In the genomic region with DNA sequence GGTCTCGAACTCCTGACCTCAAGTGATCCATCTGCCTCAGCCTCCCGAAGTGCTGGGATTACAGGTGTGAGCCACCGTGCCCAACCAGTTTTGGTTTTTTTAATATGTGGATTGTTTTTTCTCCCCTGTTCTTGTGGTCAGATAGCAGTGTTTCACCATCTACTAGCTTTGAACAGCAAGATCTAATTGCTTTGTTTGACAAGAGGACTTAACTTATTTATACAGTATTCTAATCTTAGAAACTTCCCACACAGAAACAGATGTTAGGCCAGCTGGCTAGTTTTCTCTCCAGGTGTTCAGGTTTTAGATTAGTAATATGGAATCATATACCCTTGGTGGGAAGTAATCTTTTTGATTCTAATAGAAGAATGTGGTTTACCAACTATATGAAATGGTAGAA, we compare ENCODE assay signal across 18 cellular contexts. TPM values are rescaled to one million over a fixed set of nuclear protein-coding genes. Genes with fewer than 3 reads are reported as not detected.
DNase-seq lines count a peak whose midpoint lies in the region; ATAC-seq, FAIRE-seq and TF ChIP-seq lines count a peak whose summit lies in the region.
"Had no signal": no experiment of that assay in that cellular context is flagged by ENCODE, and none has a peak within 500 bp of the region (broad histone marks: within the 10 kb centered on the region; RNA-seq: fewer than 3 reads in every experiment).

No MANE protein-coding gene starts in this region.

- DNase-seq in NCI-H510A treated with DMSO at 0.1 percent for 48 hours (lab: John Stamatoyannopoulos, UW) (peak; percentile 6), NCI-H510A (lab: John Stamatoyannopoulos, UW) (no peak), NCI-H524 treated with DMSO at 0.1 percent for 48 hours (lab: John Stamatoyannopoulos, UW) (peak; percentile 33), amniotic epithelial cell (ENCODE audit: low read depth) (peak; percentile 32), pancreas (peak in 1 of 6 donors; percentile 31), osteocyte (ENCODE audit: extremely low spot score, unreplicated experiment) (no peak), islet precursor cell (no peak)
- DNase-seq: C1 segment of cervical spinal cord; Calu3; CD4-positive, alpha-beta T cell; DMS153; GF-D8 had no signal

- no peak for FAIRE-seq in pancreas (lab: Jason Lieb, UNC)
- FAIRE-seq: A204.1, H1 had no signal

- peak; percentile 59 to 82 (median 70) for ATAC-seq in pancreas
- no peak for ATAC-seq in HG03045 (IDR thresholded peaks at IDR 0.05; ENCODE audit: unreplicated experiment)
- ATAC-seq: HCT116 had no signal

- no peaks in the 10 kb centered on the region for H3K4me1 Mint-ChIP-seq in osteocyte (ENCODE audit: unreplicated experiment)
- H3K4me1 Mint-ChIP-seq: B cell had no signal

- 36 to 40% methylated on average over 3 of the region's 3 CpGs for WGBS in pancreas, 2 donors

- H3K4me1 ChIP-seq in pancreas = no peaks in the 10 kb centered on the region

- H3K9me3 Mint-ChIP-seq in osteocyte (ENCODE audit: unreplicated experiment) = no peaks in the 10 kb centered on the region
- H3K9me3 Mint-ChIP-seq: CD4-positive, alpha-beta T cell; IgD-negative memory B cell had no signal

- H3K9me3 ChIP-seq in pancreas = no peaks in the 10 kb centered on the region

- no peak overlapping the region for H3K27ac ChIP-seq in pancreas

- H3K27me3 ChIP-seq in pancreas = no peaks in the 10 kb centered on the region

- H3K36me3 ChIP-seq in pancreas = no peaks in the 10 kb centered on the region

- H3K27ac Mint-ChIP-seq in osteocyte (ENCODE audit: unreplicated experiment) = no peak overlapping the region
- H3K27ac Mint-ChIP-seq: B cell; CD4-positive, alpha-beta T cell; IgD-negative memory B cell had no signal

- H3K36me3 Mint-ChIP-seq in osteocyte (ENCODE audit: unreplicated experiment) = no peaks in the 10 kb centered on the region

- H3K27me3 Mint-ChIP-seq in osteocyte (ENCODE audit: unreplicated experiment) = no peaks in the 10 kb centered on the region
- H3K27me3 Mint-ChIP-seq: IgD-negative memory B cell had no signal

- H3K4me3 Mint-ChIP-seq in osteocyte (ENCODE audit: unreplicated experiment) = no peak overlapping the region
- H3K4me3 Mint-ChIP-seq: B cell; CD4-positive, alpha-beta T cell; IgD-negative memory B cell had no signal

- H3K4me3 ChIP-seq in pancreas = no peak overlapping the region

- TF ChIP-seq CTCF in pancreas (IDR thresholded peaks at IDR 0.05) = no peak
- no peak for TF ChIP-seq CTCF in osteocyte (IDR thresholded peaks at IDR 0.05)

- intact Hi-C loops in pancreas (cut with DNase I) = no loop called here

RNA-seq across cellular contexts. Expression of a gene that starts 12.9 kb away (rescaled TPM):
- 1 to 10 TPM; 3.1 to 8.4 (median 5.6) TPM for total RNA-seq in pancreas
- 10 to 100 TPM in 1 of 2 donors, 1 to 10 TPM in 1; 5.3 to 16.9 TPM for polyA plus RNA-seq in pancreas
- total RNA-seq in osteocyte = 7.0 and 10.2 TPM in 2 replicates

Comparison
In these comparisons a context has a peak if more than half of its experiments do, and no peak if none do; other contexts are left out.
1. DNase-seq: peak in NCI-H510A treated with DMSO at 0.1 percent for 48 hours (single experiment), NCI-H524 treated with DMSO at 0.1 percent for 48 hours (single experiment) and amniotic epithelial cell (single experiment); none in NCI-H510A (single experiment), osteocyte (single experiment) and islet precursor cell (single experiment).